ENCODE assay signal across 24 cellular contexts in the genomic region with DNA sequence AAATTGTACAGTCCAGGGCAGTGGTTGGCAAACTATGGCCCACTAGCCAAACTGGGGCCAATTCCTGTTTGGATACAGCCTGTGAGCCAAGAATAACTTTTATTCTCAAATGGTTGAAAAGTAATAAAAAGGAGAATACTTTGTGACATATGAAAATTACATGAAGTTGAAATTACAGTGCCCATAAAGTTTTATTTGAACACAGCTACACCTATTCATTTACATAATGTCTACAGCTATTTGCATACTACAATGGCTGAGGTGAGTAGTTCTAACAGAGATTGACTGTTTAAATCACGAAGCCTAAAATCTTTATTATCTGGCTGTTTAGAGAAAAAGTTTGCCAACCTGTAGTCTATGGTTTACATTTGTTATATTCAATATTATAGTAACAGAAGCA.
DNase-seq lines count a peak whose midpoint lies in the region; ATAC-seq, FAIRE-seq and TF ChIP-seq lines count a peak whose summit lies in the region.
"Had no signal": no experiment of that assay in that cellular context is flagged by ENCODE, and none has a peak within 500 bp of the region (broad histone marks: within the 10 kb centered on the region; RNA-seq: fewer than 3 reads in every experiment).

No MANE protein-coding gene starts in this region.

- H3K4me1 ChIP-seq in MM.1S (ENCODE audit: low read length): no peaks in the 10 kb centered on the region
- no peaks in the 10 kb centered on the region for H3K4me1 ChIP-seq in astrocyte (ENCODE audit: insufficient read depth, low read length)
- H3K4me1 ChIP-seq in OCI-LY7 (ENCODE audit: insufficient read depth, low read length, poor library complexity, severe bottlenecking): no peaks in the 10 kb centered on the region
- H3K4me1 ChIP-seq: A549 had no signal

- H3K27me3 Mint-ChIP-seq in astrocyte (ENCODE audit: low read depth, unreplicated experiment) (no peaks in the 10 kb centered on the region), natural killer cell (ENCODE audit: low read depth in 2 of 2) (no peaks in the 10 kb centered on the region)
- H3K27me3 Mint-ChIP-seq: CD4-positive, alpha-beta memory T cell had no signal

- no TSS peak for BruUV-seq in OCI-LY7 (replicated peaks; lab: Mats Ljungman, UMichigan)

- no peak overlapping the region for H3K27ac Mint-ChIP-seq in astrocyte (ENCODE audit: unreplicated experiment)
- H3K27ac Mint-ChIP-seq in natural killer cell: no peak overlapping the region
- H3K27ac Mint-ChIP-seq: CD4-positive, alpha-beta memory T cell; GM23338; H9 had no signal

- H3K36me3 ChIP-seq in MM.1S (replicated peaks; ENCODE audit: insufficient read depth, low read length) (no peaks in the 10 kb centered on the region), astrocyte (ENCODE audit: insufficient read depth, low read length) (no peaks in the 10 kb centered on the region), OCI-LY7 (ENCODE audit: insufficient read depth, low read length) (no peaks in the 10 kb centered on the region)

- DNase-seq in MM.1S: no peak
- DNase-seq in astrocyte (ENCODE audit: low read depth): no peak
- DNase-seq in left colon: no peak
- DNase-seq in natural killer cell: no peak
- no peak for DNase-seq in cerebellar nuclear complex (lab: John Stamatoyannopoulos, UW)
- no peak for DNase-seq in OCI-LY7 (ENCODE audit: low spot score)
- DNase-seq: 8988T; ACHN; AML-193; BE2C; C1 segment of cervical spinal cord; Calu3; CD4-positive, alpha-beta memory T cell; COR-L47; DMS53; DMS79 treated with DMSO at 0.1 percent for 48 hours; GF-D8; H9 had no signal

- TF ChIP-seq CTCF in MM.1S (IDR thresholded peaks at IDR 0.05; ENCODE audit: low read length) (no peak), astrocyte (IDR thresholded peaks at IDR 0.05; ENCODE audit: insufficient read depth, low read depth, low read length) (no peak), natural killer cell (IDR thresholded peaks at IDR 0.05) (no peak), OCI-LY7 (conservative IDR thresholded peaks at IDR 0.05; ENCODE audit: low read length) (no peak)

- H3K79me2 ChIP-seq in MM.1S (ENCODE audit: low read length): no peaks in the 10 kb centered on the region
- no peaks in the 10 kb centered on the region for H3K79me2 ChIP-seq in astrocyte (ENCODE audit: insufficient read depth, low read length)
- no peaks in the 10 kb centered on the region for H3K79me2 ChIP-seq in OCI-LY7 (ENCODE audit: insufficient read depth, low read depth, low read length)

- ATAC-seq in left colon (peak; percentile 71), HG02938 (IDR thresholded peaks at IDR 0.05; ENCODE audit: unreplicated experiment) (no peak), natural killer cell (no peak)
- ATAC-seq: A549, GM23338, HCT116 had no signal

- H3K4me3 ChIP-seq in MM.1S (ENCODE audit: low read length) (no peak overlapping the region), astrocyte (ENCODE audit: insufficient read depth, low read depth, low read length) (no peak overlapping the region), OCI-LY7 (ENCODE audit: low read depth, low read length, poor library complexity, severe bottlenecking) (no peak overlapping the region)
- H3K4me3 ChIP-seq: A549, GM23338 had no signal

- FAIRE-seq in astrocyte (lab: Jason Lieb, UNC): peak; percentile 26
- FAIRE-seq: A549, GM12891, GM18507 had no signal

- H3K9me2 ChIP-seq in MM.1S (replicated peaks; ENCODE audit: insufficient read depth, low read length) (no peaks in the 10 kb centered on the region), OCI-LY7 (ENCODE audit: insufficient read depth, low read length) (no peaks in the 10 kb centered on the region)

- H3K9me3 ChIP-seq in MM.1S (replicated peaks; ENCODE audit: insufficient read depth, low read length): no peaks in the 10 kb centered on the region
- no peaks in the 10 kb centered on the region for H3K9me3 ChIP-seq in astrocyte (ENCODE audit: insufficient read depth, low read depth, low read length)
- no peaks in the 10 kb centered on the region for H3K9me3 ChIP-seq in OCI-LY7 (ENCODE audit: low read length)
- H3K9me3 ChIP-seq: A549, BE2C had no signal

- POLR2A ChIA-PET in OCI-LY7 (lab: Charles Lee): interaction anchor here (0.7 to 1.6 kb wide), 2 partner anchors 25 to 85 kb away, joined by 3 read pairs; no protein-coding TSS in a partner anchor

- H3K9me3 Mint-ChIP-seq in astrocyte (ENCODE audit: unreplicated experiment) (no peaks in the 10 kb centered on the region), natural killer cell (peaks cover 2 to 5% of the 10 kb centered on the region in 2 donors)
- H3K9me3 Mint-ChIP-seq: GM23338, H9 had no signal

- H3K4me3 Mint-ChIP-seq in astrocyte (ENCODE audit: unreplicated experiment): no peak overlapping the region
- H3K4me3 Mint-ChIP-seq in natural killer cell: no peak overlapping the region
- H3K4me3 Mint-ChIP-seq: CD4-positive, alpha-beta memory T cell; GM23338; H9 had no signal

- H3K36me3 Mint-ChIP-seq in astrocyte (ENCODE audit: low read depth, unreplicated experiment) (peaks cover 8% of the 10 kb centered on the region), natural killer cell (no peaks in the 10 kb centered on the region)
- H3K36me3 Mint-ChIP-seq: CD4-positive, alpha-beta memory T cell had no signal

- H3K4me2 ChIP-seq in MM.1S (ENCODE audit: low read depth, low read length) (peak overlapping the region; percentile 11; the same call in 1 of the 2 replicates), astrocyte (ENCODE audit: low read length) (no peak overlapping the region), OCI-LY7 (ENCODE audit: low read length) (no peak overlapping the region)
- H3K4me2 ChIP-seq: A549, GM23338 had no signal

- H3F3A ChIP-seq in MM.1S (ENCODE audit: insufficient read depth, low read length): no peaks in the 10 kb centered on the region

- no peak overlapping the region for H2AFZ ChIP-seq in MM.1S (ENCODE audit: low read length)
- no peak overlapping the region for H2AFZ ChIP-seq in astrocyte (ENCODE audit: low read depth, low read length)
- H2AFZ ChIP-seq in OCI-LY7 (ENCODE audit: low read length): no peak overlapping the region
- H2AFZ ChIP-seq: GM23338 had no signal

- H3K9ac ChIP-seq in MM.1S (ENCODE audit: low read length) (no peak overlapping the region), astrocyte (ENCODE audit: low read length) (no peak overlapping the region)

- no peak overlapping the region for H3K27ac ChIP-seq in MM.1S (ENCODE audit: low read length)
- H3K27ac ChIP-seq in astrocyte (ENCODE audit: low read depth, low read length): no peak overlapping the region
- no peak overlapping the region for H3K27ac ChIP-seq in OCI-LY7 (ENCODE audit: low read depth, low read length, poor library complexity, severe bottlenecking)
- H3K27ac ChIP-seq: A549 had no signal

- no peaks in the 10 kb centered on the region for H4K20me1 ChIP-seq in MM.1S (ENCODE audit: insufficient read depth, low read length)
- H4K20me1 ChIP-seq in astrocyte (ENCODE audit: insufficient read depth, low read length): no peaks in the 10 kb centered on the region
- no peaks in the 10 kb centered on the region for H4K20me1 ChIP-seq in OCI-LY7 (ENCODE audit: insufficient read depth, low read length)

- intact Hi-C loops in left colon (cut with DNase I, micrococcal nuclease) (no loop called here), natural killer cell (cut with micrococcal nuclease) (no loop called here), OCI-LY7 (cut with micrococcal nuclease; ENCODE audit: unreplicated experiment) (no loop called here)

- CTCF ChIA-PET in OCI-LY7 (lab: Charles Lee; ENCODE audit: unreplicated experiment): no interaction called here

- H3K4me1 Mint-ChIP-seq in astrocyte (ENCODE audit: low read depth, unreplicated experiment) (peaks cover 4% of the 10 kb centered on the region), natural killer cell (no peaks in the 10 kb centered on the region)
- H3K4me1 Mint-ChIP-seq: CD4-positive, alpha-beta memory T cell had no signal

- H3K27me3 ChIP-seq in MM.1S (replicated peaks; ENCODE audit: insufficient read depth, low read length): no peaks in the 10 kb centered on the region
- H3K27me3 ChIP-seq in astrocyte (ENCODE audit: insufficient read depth, low read length): no peaks in the 10 kb centered on the region
- H3K27me3 ChIP-seq: BE2C had no signal
